In the genomic region with DNA sequence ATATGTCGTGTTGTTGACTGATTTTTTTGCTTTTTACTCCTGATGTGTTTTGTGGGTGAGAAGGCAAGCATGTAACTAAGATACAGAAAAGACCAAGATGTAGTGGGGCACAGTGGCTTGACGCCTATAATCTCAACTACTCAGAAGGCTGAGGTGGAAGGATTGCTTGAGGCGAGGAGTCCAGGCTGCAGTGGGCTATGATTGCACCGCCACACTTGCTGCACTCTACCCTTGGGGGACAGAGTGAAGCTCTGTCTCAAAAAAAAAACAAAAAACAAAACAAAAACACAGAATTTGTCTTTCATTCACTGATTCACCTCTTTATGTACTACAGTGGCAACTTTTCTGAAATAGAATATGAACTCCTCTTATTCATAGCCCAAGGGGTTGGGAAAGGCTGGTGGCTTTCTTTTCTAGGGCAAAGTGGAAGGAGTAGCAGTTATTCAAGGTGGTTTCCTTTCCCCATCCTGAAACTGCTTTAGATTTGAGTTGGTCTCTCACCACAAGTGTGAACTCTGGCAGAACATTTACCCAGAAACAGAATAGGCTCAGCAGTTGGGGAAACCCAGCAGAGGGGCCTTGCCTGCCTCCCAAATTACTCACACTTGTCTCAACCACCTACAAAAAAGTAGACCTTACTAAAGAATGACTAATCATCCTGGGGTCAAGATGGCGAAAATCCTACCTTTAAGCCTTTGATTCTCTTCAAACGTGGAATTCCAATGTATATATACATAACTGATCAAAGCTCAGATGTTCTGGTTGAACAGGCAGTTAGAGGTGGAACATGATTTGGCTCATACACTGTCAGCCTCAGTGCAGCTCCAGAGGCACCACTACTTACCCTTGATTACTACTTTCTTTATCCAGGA, we compare ENCODE assay signal across 8 cellular contexts. TPM values are rescaled to one million over a fixed set of nuclear protein-coding genes. Genes with fewer than 3 reads are reported as not detected.
A peak's percentile ranks its signal among the peaks of the same experiment; 100 is the strongest.
DNase-seq lines count a peak whose midpoint lies in the region; ATAC-seq and TF ChIP-seq lines count a peak whose summit lies in the region.

No MANE protein-coding gene starts in this region.

- CTCF ChIA-PET in GM10248 (lab: Yijun Ruan, JAX), result interaction anchor here (0.9 to 1.3 kb wide), 4 partner anchors 10 to 60 kb away, joined by 3 to 4 read pairs (median 4); no protein-coding TSS in a partner anchor

- no peak for TF ChIP-seq CTCF in GM10248 (IDR thresholded peaks at IDR 0.05; ENCODE audit: control extremely low read depth, extremely low read depth, low read depth, missing control alignments)
- no peak for TF ChIP-seq CTCF in astrocyte of the spinal cord (IDR thresholded peaks at IDR 0.05; ENCODE audit: low read depth, low read length)

- WGBS in right cardiac atrium, result 95% methylated on average over 6 of the region's 6 CpGs

- no peak overlapping the region for H3K4me3 ChIP-seq in astrocyte of the spinal cord (ENCODE audit: low read depth, low read length)
- H3K4me3 ChIP-seq in right cardiac atrium (ENCODE audit: low read length), result no peak overlapping the region

- intact Hi-C loops in right cardiac atrium (cut with DNase I), result no loop called here

- no peaks in the 10 kb centered on the region for H3K27me3 ChIP-seq in right cardiac atrium (ENCODE audit: control insufficient read depth, insufficient read depth)

- in situ Hi-C loops in astrocyte of the spinal cord (cut with HindIII; ENCODE audit: low sequenced_read_pairs), result no loop called here

- peak; percentile 61 for DNase-seq in GM10248 (ENCODE audit: extremely low spot score)
- DNase-seq in HCEC 1CT, result peak; percentile 29
- DNase-seq in NK-92 (lab: John Stamatoyannopoulos, UW; ENCODE audit: unreplicated experiment), result peak; percentile 4
- DNase-seq in astrocyte of the spinal cord (ENCODE audit: low read depth, low spot score), result peak; percentile 55
- DNase-seq in stimulated activated CD8-positive, alpha-beta memory T cell treated with anti-CD3 and anti-CD28 coated beads, Interleukin-7, amount 100 ng/mL, for 4 hours (ENCODE audit: low read depth in 2 of 2), result peak; percentile 26 to 34
- no peak for DNase-seq in hypothalamus (lab: John Stamatoyannopoulos, UW)
- no peak for DNase-seq in right cardiac atrium
- DNase-seq in DMS53 treated with DMSO at 0.1 percent for 48 hours (lab: John Stamatoyannopoulos, UW; ENCODE audit: unreplicated experiment), result no peak

- H3K4me1 ChIP-seq in right cardiac atrium (ENCODE audit: control insufficient read depth, insufficient read depth, low read length), result peaks cover 2% of the 10 kb centered on the region

- POLR2A ChIA-PET in GM10248 (lab: Yijun Ruan, JAX), result interaction anchor here (1.5 kb wide), 1 partner anchor 29 kb away, joined by 3 read pairs; no protein-coding TSS in a partner anchor

- no peak overlapping the region for H3K27ac ChIP-seq in right cardiac atrium (ENCODE audit: low read length)

- ATAC-seq in right cardiac atrium, result no peak

- H3K9me3 ChIP-seq in right cardiac atrium (ENCODE audit: control insufficient read depth, low read length), result no peaks in the 10 kb centered on the region

RNA-seq across cellular contexts. Expression of a gene that starts 6.5 kb away (rescaled TPM):
- total RNA-seq in right cardiac atrium, result 10 to 100 TPM; 26.4 to 40.9 (median 28.8) TPM
- 24.1 TPM for polyA plus RNA-seq in right cardiac atrium

Comparison
In these comparisons a context has a peak if more than half of its experiments do, and no peak if none do; other contexts are left out.
1. DNase-seq: peak in GM10248 (single experiment), HCEC 1CT (single experiment), NK-92 (single experiment), astrocyte of the spinal cord (single experiment) and stimulated activated CD8-positive, alpha-beta memory T cell treated with anti-CD3 and anti-CD28 coated beads, Interleukin-7, amount 100 ng/mL, for 4 hours (2 of 2); none in hypothalamus (0 of 51), right cardiac atrium (0 of 3) and DMS53 treated with DMSO at 0.1 percent for 48 hours (single experiment).